8 cellular contexts compared by ENCODE assay signal in genomic region chr2:132351670-132352069, GRCh38.
A peak's percentile ranks its signal among the peaks of the same experiment; 100 is the strongest.
DNase-seq lines count a peak whose midpoint lies in the region; ATAC-seq and TF ChIP-seq lines count a peak whose summit lies in the region.
"Not testable (repeated sequence)": the region's sequence is repeated elsewhere in the genome, so short reads cannot be mapped to it uniquely, and the experiment has no call there.

No MANE protein-coding gene starts in this region.

- H3K9me3 ChIP-seq in HUES64 (ENCODE audit: insufficient read depth, low read depth, low read length); WERI-Rb-1 (ENCODE audit: severe bottlenecking); breast epithelium; esophagus muscularis mucosa; iPS-18a (ENCODE audit: control insufficient read depth, low read depth, low read length); smooth muscle cell (replicated peaks; ENCODE audit: low read depth): not testable (repeated sequence)

- not testable (repeated sequence) for H3K9ac ChIP-seq in HUES64 (ENCODE audit: low read depth, low read length); iPS-18a (ENCODE audit: low read length); smooth muscle cell (ENCODE audit: low read depth)

- peaks cover 37% of the 10 kb centered on the region for H3K27me3 ChIP-seq in GM23338 (ENCODE audit: insufficient read depth)
- peaks cover 13% of the 10 kb centered on the region for H3K27me3 ChIP-seq in HUES64 (ENCODE audit: insufficient read depth, low read length)
- H3K27me3 ChIP-seq in WERI-Rb-1 (ENCODE audit: insufficient read depth, low read depth, severe bottlenecking); breast epithelium; esophagus muscularis mucosa; iPS-18a (ENCODE audit: control insufficient read depth, insufficient read depth, low read length): not testable (repeated sequence)
- peaks cover 15% of the 10 kb centered on the region for H3K27me3 ChIP-seq in smooth muscle cell (ENCODE audit: low read depth)

- not testable (repeated sequence) for TF ChIP-seq EP300 in esophagus muscularis mucosa (IDR thresholded peaks at IDR 0.05)

- not testable (repeated sequence) for H3K4me1 ChIP-seq in GM23338 (ENCODE audit: insufficient read depth); HUES64 (ENCODE audit: insufficient read depth, low read length); breast epithelium; iPS-18a (ENCODE audit: control insufficient read depth, low read depth, low read length); smooth muscle cell (ENCODE audit: low read depth)
- H3K4me1 ChIP-seq in esophagus muscularis mucosa, result peaks cover 0 to 23% (median 4%) of the 10 kb centered on the region in 4 donors

- not testable (repeated sequence) for H3F3A ChIP-seq in GM23338 (replicated peaks; ENCODE audit: low read depth); smooth muscle cell (ENCODE audit: low read depth)

- H3K79me2 ChIP-seq in GM23338 (replicated peaks; ENCODE audit: insufficient read depth); smooth muscle cell (ENCODE audit: low read depth): not testable (repeated sequence)

- not testable (repeated sequence) for H3K36me3 Mint-ChIP-seq in GM23338 (ENCODE audit: low read depth); nephron progenitor cell (ENCODE audit: low read depth)

- not testable (repeated sequence) for H3K27ac ChIP-seq in GM23338 (ENCODE audit: low read depth); HUES64 (ENCODE audit: low read depth, low read length); WERI-Rb-1; breast epithelium; esophagus muscularis mucosa (replicated peaks in 1 of 4); iPS-18a (ENCODE audit: low read length); smooth muscle cell (ENCODE audit: low read depth)

- not testable (repeated sequence) for H3K4me1 Mint-ChIP-seq in GM23338
- H3K4me1 Mint-ChIP-seq in nephron progenitor cell, result peaks cover 10% of the 10 kb centered on the region

- not testable (repeated sequence) for H4K20me1 ChIP-seq in GM23338 (replicated peaks; ENCODE audit: insufficient read depth); smooth muscle cell (ENCODE audit: low read depth)

- ATAC-seq in GM23338, result not testable (repeated sequence)

- not testable (repeated sequence) for TF ChIP-seq POLR2A in breast epithelium (IDR thresholded peaks at IDR 0.05); esophagus muscularis mucosa (IDR thresholded peaks at IDR 0.05; ENCODE audit: low read depth)

- intact Hi-C loops in breast epithelium (cut with DNase I; ENCODE audit: low total_unique reads); esophagus muscularis mucosa (cut with DNase I): not testable (repeated sequence)

- not testable (repeated sequence) for H3K27ac Mint-ChIP-seq in GM23338, nephron progenitor cell

- H3K27me3 Mint-ChIP-seq in GM23338 (ENCODE audit: insufficient read depth, low read depth, poor library complexity), result not testable (repeated sequence)
- peaks cover 42% of the 10 kb centered on the region for H3K27me3 Mint-ChIP-seq in nephron progenitor cell (ENCODE audit: low read depth, poor library complexity)

- H3K4me3 Mint-ChIP-seq in GM23338 (peak overlapping the region; percentile 66; the same call in 1 of the 3 replicates), nephron progenitor cell (peak overlapping the region; percentile 76)

- not testable (repeated sequence) for H3K36me3 ChIP-seq in GM23338 (ENCODE audit: insufficient read depth); HUES64 (ENCODE audit: insufficient read depth, low read length); WERI-Rb-1; breast epithelium; esophagus muscularis mucosa; iPS-18a (ENCODE audit: control insufficient read depth, low read depth, low read length); smooth muscle cell (ENCODE audit: low read depth)

- not testable (repeated sequence) for H3K9me2 ChIP-seq in GM23338 (ENCODE audit: insufficient read depth)

- DNase-seq in GM23338 (ENCODE audit: low spot score); WERI-Rb-1; breast epithelium (ENCODE audit: low spot score in 2 of 2); esophagus muscularis mucosa (ENCODE audit: extremely low spot score); nephron progenitor cell; smooth muscle cell (lab: John Stamatoyannopoulos, UW; ENCODE audit: unreplicated experiment): not testable (repeated sequence)

- not testable (repeated sequence) for H2AFZ ChIP-seq in GM23338; smooth muscle cell (ENCODE audit: low read depth)

- WGBS in HUES64, result 75% methylated on average over 3 of the region's 4 CpGs
- WGBS in esophagus muscularis mucosa, result 67% methylated on average over 4 of the region's 4 CpGs
- WGBS in smooth muscle cell (ENCODE audit: low lambda C conversion rate), result 78% methylated on average over 4 of the region's 4 CpGs

- H3K9me3 Mint-ChIP-seq in GM23338, nephron progenitor cell: not testable (repeated sequence)

- TF ChIP-seq CTCF in GM23338 (conservative IDR thresholded peaks at IDR 0.05; ENCODE audit: low read depth in 2 of 2); WERI-Rb-1 (IDR thresholded peaks at IDR 0.05; ENCODE audit: low read depth, low read length); breast epithelium (IDR thresholded peaks at IDR 0.05); esophagus muscularis mucosa (IDR thresholded peaks at IDR 0.05); nephron progenitor cell (IDR thresholded peaks at IDR 0.05); smooth muscle cell (IDR thresholded peaks at IDR 0.05; ENCODE audit: borderline replicate concordance, insufficient read depth, poor library complexity, severe bottlenecking): not testable (repeated sequence)

- H3K4me3 ChIP-seq in GM23338 (peak overlapping the region; percentile 53), HUES64 (ENCODE audit: low read length) (peak overlapping the region; percentile 59; the same call in 1 of the 2 replicates), WERI-Rb-1 (ENCODE audit: low read depth, low read length) (peak overlapping the region; percentile 54), breast epithelium (peak overlapping the region in 2 of 3 donors; percentile 55 to 70), esophagus muscularis mucosa (peak overlapping the region in 3 of 4 donors; percentile 60 to 63 (median 61)), iPS-18a (ENCODE audit: low read length) (peak overlapping the region; percentile 50), smooth muscle cell (peak overlapping the region; percentile 55)

- H3K4me2 ChIP-seq in GM23338 (peak overlapping the region; percentile 77), smooth muscle cell (peak overlapping the region; percentile 89)
